Comparison of ENCODE assay signal across 1 cellular context in the genomic region with DNA sequence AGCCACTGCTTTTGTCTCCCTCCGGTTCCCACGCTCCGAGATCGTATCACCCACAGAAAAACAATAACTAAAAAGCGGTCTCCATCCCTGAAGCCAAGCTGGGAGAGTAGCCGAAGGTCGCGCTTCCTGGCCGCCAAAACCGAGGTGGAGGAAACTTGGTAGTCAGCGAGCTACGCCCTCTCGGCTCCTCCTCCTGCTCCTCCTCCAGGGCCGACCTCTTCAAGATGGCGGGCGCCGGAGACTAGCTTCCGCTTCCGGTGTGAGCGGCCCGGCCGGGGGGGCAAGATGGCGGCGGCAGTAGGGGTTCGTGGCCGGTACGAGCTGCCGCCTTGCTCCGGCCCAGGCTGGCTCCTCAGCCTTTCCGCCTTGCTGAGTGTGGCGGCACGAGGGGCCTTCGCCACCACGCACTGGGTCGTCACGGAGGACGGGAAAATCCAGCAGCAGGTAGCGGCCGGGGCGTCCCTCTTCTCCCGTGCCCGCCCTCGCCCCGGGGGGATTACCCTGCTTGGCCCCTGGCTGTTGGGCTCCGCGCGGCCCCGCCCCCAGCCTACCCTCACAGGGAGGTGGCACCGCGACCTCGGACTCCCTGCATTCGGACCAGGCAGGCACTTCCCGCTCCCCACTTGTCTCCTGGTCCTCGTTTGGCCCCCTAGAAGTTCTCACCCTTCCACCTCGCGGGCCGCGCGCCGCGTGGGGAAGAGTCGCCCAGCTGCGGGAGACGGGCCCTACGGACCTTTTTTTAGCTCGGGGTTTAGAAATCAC.
A peak's percentile ranks its signal among the peaks of the same experiment; 100 is the strongest.
TF ChIP-seq lines count a peak whose summit lies in the region.

A gene with protein sequence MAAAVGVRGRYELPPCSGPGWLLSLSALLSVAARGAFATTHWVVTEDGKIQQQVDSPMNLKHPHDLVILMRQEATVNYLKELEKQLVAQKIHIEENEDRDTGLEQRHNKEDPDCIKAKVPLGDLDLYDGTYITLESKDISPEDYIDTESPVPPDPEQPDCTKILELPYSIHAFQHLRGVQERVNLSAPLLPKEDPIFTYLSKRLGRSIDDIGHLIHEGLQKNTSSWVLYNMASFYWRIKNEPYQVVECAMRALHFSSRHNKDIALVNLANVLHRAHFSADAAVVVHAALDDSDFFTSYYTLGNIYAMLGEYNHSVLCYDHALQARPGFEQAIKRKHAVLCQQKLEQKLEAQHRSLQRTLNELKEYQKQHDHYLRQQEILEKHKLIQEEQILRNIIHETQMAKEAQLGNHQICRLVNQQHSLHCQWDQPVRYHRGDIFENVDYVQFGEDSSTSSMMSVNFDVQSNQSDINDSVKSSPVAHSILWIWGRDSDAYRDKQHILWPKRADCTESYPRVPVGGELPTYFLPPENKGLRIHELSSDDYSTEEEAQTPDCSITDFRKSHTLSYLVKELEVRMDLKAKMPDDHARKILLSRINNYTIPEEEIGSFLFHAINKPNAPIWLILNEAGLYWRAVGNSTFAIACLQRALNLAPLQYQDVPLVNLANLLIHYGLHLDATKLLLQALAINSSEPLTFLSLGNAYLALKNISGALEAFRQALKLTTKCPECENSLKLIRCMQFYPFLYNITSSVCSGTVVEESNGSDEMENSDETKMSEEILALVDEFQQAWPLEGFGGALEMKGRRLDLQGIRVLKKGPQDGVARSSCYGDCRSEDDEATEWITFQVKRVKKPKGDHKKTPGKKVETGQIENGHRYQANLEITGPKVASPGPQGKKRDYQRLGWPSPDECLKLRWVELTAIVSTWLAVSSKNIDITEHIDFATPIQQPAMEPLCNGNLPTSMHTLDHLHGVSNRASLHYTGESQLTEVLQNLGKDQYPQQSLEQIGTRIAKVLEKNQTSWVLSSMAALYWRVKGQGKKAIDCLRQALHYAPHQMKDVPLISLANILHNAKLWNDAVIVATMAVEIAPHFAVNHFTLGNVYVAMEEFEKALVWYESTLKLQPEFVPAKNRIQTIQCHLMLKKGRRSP (plus strand): TSS at position 251 of the 762 bp plus-strand sequence. CDS start 35 bp downstream, at position 286.

TF ChIP-seq in SK-N-SH, 30 proteins besides CTCF, POLR2A, EP300 and RAD21 (continued from another document):
- TF ChIP-seq SMC3 (IDR thresholded peaks at IDR 0.05; ENCODE audit: low read depth, low read length) (no peak), CHD2 (IDR thresholded peaks at IDR 0.05; ENCODE audit: low read length, partially characterized antibody) (peak; percentile 53), NRF1 (IDR thresholded peaks at IDR 0.05; ENCODE audit: low read depth, low read length) (no peak), JUND (IDR thresholded peaks at IDR 0.05) (no peak), FOSL2 (IDR thresholded peaks at IDR 0.05; ENCODE audit: borderline replicate concordance, low read depth) (no peak), MEF2A (IDR thresholded peaks at IDR 0.05; ENCODE audit: borderline replicate concordance, low read depth) (no peak), POLR2AphosphoS5 (IDR thresholded peaks at IDR 0.05; ENCODE audit: low read depth, low read length) (peak; percentile 96), FOXJ3 (CRISPR knock-in tag; IDR thresholded peaks at IDR 0.05) (0 out of 2 replicates have a peak, but pooled peaks have one; percentile 21), SIN3A (IDR thresholded peaks at IDR 0.05; ENCODE audit: borderline replicate concordance, low read depth, low read length) (peak; percentile 51; the same call in 1 of the 2 replicates), RCOR1 (IDR thresholded peaks at IDR 0.05; ENCODE audit: low read length) (peak; percentile 28; the same call in 1 of the 2 replicates), TCF12 (IDR thresholded peaks at IDR 0.05) (no peak), GABPA (IDR thresholded peaks at IDR 0.05; ENCODE audit: low read depth) (peak; percentile 97), EZH2phosphoT487 (IDR thresholded peaks at IDR 0.05; ENCODE audit: borderline replicate concordance, low read depth) (no peak), FOXM1 (IDR thresholded peaks at IDR 0.05; ENCODE audit: low read depth) (no peak), MXI1 (IDR thresholded peaks at IDR 0.05; ENCODE audit: low read depth, low read length) (peak; percentile 38), YY1 (IDR thresholded peaks at IDR 0.05; ENCODE audit: low read depth) (peak; percentile 99), RFX5 (IDR thresholded peaks at IDR 0.05; ENCODE audit: low read length) (no peak), ELF1 (IDR thresholded peaks at IDR 0.05) (peak; percentile 86), RXRA (IDR thresholded peaks at IDR 0.05; ENCODE audit: borderline replicate concordance, low read depth) (no peak)
- TF ChIP-seq, protein P1, sequence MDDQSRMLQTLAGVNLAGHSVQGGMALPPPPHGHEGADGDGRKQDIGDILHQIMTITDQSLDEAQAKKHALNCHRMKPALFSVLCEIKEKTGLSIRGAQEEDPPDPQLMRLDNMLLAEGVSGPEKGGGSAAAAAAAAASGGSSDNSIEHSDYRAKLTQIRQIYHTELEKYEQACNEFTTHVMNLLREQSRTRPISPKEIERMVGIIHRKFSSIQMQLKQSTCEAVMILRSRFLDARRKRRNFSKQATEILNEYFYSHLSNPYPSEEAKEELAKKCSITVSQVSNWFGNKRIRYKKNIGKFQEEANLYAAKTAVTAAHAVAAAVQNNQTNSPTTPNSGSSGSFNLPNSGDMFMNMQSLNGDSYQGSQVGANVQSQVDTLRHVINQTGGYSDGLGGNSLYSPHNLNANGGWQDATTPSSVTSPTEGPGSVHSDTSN (IDR thresholded peaks at IDR 0.05) = peak; percentile 19; the same call in 1 of the 2 replicates
- TF ChIP-seq, protein P2, sequence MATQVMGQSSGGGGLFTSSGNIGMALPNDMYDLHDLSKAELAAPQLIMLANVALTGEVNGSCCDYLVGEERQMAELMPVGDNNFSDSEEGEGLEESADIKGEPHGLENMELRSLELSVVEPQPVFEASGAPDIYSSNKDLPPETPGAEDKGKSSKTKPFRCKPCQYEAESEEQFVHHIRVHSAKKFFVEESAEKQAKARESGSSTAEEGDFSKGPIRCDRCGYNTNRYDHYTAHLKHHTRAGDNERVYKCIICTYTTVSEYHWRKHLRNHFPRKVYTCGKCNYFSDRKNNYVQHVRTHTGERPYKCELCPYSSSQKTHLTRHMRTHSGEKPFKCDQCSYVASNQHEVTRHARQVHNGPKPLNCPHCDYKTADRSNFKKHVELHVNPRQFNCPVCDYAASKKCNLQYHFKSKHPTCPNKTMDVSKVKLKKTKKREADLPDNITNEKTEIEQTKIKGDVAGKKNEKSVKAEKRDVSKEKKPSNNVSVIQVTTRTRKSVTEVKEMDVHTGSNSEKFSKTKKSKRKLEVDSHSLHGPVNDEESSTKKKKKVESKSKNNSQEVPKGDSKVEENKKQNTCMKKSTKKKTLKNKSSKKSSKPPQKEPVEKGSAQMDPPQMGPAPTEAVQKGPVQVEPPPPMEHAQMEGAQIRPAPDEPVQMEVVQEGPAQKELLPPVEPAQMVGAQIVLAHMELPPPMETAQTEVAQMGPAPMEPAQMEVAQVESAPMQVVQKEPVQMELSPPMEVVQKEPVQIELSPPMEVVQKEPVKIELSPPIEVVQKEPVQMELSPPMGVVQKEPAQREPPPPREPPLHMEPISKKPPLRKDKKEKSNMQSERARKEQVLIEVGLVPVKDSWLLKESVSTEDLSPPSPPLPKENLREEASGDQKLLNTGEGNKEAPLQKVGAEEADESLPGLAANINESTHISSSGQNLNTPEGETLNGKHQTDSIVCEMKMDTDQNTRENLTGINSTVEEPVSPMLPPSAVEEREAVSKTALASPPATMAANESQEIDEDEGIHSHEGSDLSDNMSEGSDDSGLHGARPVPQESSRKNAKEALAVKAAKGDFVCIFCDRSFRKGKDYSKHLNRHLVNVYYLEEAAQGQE (IDR thresholded peaks at IDR 0.05; ENCODE audit: low read depth, low read length) = peak; percentile 50; the same call in 1 of the 2 replicates
- TF ChIP-seq, protein P3, sequence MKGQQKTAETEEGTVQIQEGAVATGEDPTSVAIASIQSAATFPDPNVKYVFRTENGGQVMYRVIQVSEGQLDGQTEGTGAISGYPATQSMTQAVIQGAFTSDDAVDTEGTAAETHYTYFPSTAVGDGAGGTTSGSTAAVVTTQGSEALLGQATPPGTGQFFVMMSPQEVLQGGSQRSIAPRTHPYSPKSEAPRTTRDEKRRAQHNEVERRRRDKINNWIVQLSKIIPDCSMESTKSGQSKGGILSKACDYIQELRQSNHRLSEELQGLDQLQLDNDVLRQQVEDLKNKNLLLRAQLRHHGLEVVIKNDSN (IDR thresholded peaks at IDR 0.05; ENCODE audit: borderline replicate concordance, low read depth) = no peak
- TF ChIP-seq, protein P4, sequence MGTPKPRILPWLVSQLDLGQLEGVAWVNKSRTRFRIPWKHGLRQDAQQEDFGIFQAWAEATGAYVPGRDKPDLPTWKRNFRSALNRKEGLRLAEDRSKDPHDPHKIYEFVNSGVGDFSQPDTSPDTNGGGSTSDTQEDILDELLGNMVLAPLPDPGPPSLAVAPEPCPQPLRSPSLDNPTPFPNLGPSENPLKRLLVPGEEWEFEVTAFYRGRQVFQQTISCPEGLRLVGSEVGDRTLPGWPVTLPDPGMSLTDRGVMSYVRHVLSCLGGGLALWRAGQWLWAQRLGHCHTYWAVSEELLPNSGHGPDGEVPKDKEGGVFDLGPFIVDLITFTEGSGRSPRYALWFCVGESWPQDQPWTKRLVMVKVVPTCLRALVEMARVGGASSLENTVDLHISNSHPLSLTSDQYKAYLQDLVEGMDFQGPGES (IDR thresholded peaks at IDR 0.05; ENCODE audit: low read depth, low read length) = no peak
TF ChIP-seq in SK-N-SH: peak in this region for 13.
